24 cellular contexts compared by ENCODE assay signal in the genomic region with DNA sequence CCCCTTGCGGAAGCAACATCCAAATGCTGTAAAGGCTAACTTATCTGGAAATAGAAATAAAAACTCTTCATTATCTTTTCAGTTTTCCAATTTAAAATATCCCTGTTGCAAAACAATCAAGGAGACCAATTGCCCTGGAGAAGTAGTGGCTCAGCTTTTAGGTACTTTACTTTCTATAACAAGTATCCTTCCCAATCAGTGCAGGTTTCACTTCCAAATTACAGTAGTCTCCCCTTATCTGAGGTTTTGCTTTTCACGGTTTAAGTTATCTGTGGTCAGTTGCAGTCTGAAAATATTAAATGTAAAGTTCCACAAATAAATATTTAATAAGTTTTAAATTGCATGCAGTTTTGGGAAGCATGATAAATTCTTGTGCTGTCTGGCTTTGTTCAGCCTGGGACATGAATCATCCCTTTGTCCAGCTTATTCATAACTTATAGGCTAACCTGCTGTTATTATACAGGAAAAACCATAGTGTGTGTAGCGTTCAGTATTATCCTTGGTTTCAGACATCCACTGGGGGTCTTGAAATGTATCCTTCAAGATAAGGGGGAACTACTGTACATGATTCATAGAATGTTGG.
"Had no signal": no experiment of that assay in that cellular context is flagged by ENCODE, and none has a peak within 500 bp of the region (broad histone marks: within the 10 kb centered on the region; RNA-seq: fewer than 3 reads in every experiment).

No MANE protein-coding gene starts in this region.

- H3K4me3 ChIP-seq: cardiac muscle cell, gastrocnemius medialis, heart left ventricle, mucosa of descending colon, neural progenitor cell, right lobe of liver, SJSA1, testis, upper lobe of right lung had no signal

- H3K27ac ChIP-seq: cardiac muscle cell, gastrocnemius medialis, heart left ventricle, neural progenitor cell, right lobe of liver, SJSA1, testis, upper lobe of right lung had no signal

- H3K4me1 ChIP-seq: gastrocnemius medialis, neural progenitor cell, right lobe of liver, SJSA1, testis, upper lobe of right lung had no signal

- H3K27me3 ChIP-seq: cardiac muscle cell, gastrocnemius medialis, heart left ventricle, neural progenitor cell, right lobe of liver, SJSA1, testis, upper lobe of right lung had no signal

- FAIRE-seq: TTC549 had no signal

- H2AFZ ChIP-seq: neural progenitor cell had no signal

- H3K4me2 ChIP-seq: neural progenitor cell had no signal

- H3K9me3 ChIP-seq: gastrocnemius medialis, right lobe of liver, testis, upper lobe of right lung had no signal

- H3K36me3 ChIP-seq: cardiac muscle cell, gastrocnemius medialis, heart left ventricle, neural progenitor cell, right lobe of liver, SJSA1, upper lobe of right lung had no signal

- ATAC-seq: activated CD8-positive, alpha-beta memory T cell treated with anti-CD3 and anti-CD28 coated beads, Interleukin-2, amount 10 ng/mL, durations not matched to agents 7 days and 5 days; gastrocnemius medialis; heart left ventricle; left ventricle myocardium superior; mucosa of descending colon; right lobe of liver; stimulated activated memory B cell treated with anti-CD40 and anti-IgM and Interleukin-4, amounts not matched to agents 10 μg/mL and 1 μg/mL and 100 μg/mL, for 72 hours; upper lobe of right lung had no signal

- DNase-seq: activated B cell treated with CpG ODN at 0.5 μM for 24 hours; activated CD4-positive, alpha-beta memory T cell treated with anti-CD3 and anti-CD28 coated beads, Interleukin-2, amount 10 ng/mL, durations not matched to agents 7 days and 5 days; activated CD4-positive, alpha-beta T cell treated with anti-CD3 and anti-CD28 coated beads for 48 hours; activated CD8-positive, alpha-beta memory T cell treated with anti-CD3 and anti-CD28 coated beads, Interleukin-2, amount 10 ng/mL, durations not matched to agents 7 days and 5 days; activated naive CD4-positive, alpha-beta T cell; activated naive CD8-positive, alpha-beta T cell treated with anti-CD3 and anti-CD28 coated beads for 36 hours; amygdala; dermis blood vessel endothelial cell; effector memory CD4-positive, alpha-beta T cell; gastrocnemius medialis; heart left ventricle; kidney glomerular epithelial cell; left ventricle myocardium superior; mucosa of descending colon; naive B cell; right lobe of liver; stimulated activated CD4-positive, alpha-beta T cell treated with anti-CD3 and anti-CD28 coated beads, Interleukin-4, amount 100 ng/mL, for 4 hours; testis; upper lobe of right lung had no signal

- H3K9ac ChIP-seq: neural progenitor cell had no signal
